In the genomic region with DNA sequence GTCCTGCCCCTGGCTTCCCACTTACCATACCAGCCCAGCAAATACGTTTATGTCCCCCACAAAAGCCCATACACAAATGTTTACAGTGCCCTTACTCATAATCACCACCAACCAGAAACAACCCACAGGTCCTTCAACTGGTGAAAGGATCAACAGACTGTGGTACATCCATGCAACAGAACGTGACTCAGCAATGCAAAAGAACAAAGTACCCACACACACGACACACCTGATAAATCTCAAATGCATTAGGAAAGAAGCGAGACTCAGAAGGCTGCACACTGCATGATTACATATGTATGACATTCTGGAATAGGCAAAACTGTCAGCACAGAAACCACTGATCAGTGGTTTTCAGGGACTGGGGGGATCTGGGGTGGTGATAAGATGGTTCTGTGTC, we compare ENCODE assay signal across 1 cellular context.
TF ChIP-seq lines count a peak whose summit lies in the region.

No MANE protein-coding gene starts in this region.

TF ChIP-seq in K562, 482 proteins besides CTCF, POLR2A, EP300 and RAD21 (continued from another document):
- TF ChIP-seq HINFP (tag; conservative IDR thresholded peaks at IDR 0.05; ENCODE audit: low read depth), result no peak
- no peak for TF ChIP-seq KLF13 (tag; IDR thresholded peaks at IDR 0.05; ENCODE audit: borderline replicate concordance, low read depth)
- peak; percentile 42; the same call in 1 of the 2 replicates for TF ChIP-seq NFE2 (IDR thresholded peaks at IDR 0.05; ENCODE audit: low read depth)
- TF ChIP-seq MAFG (tag; conservative IDR thresholded peaks at IDR 0.05), result peak; percentile 33; the same call in 1 of the 2 replicates
- TF ChIP-seq C11orf30 (IDR thresholded peaks at IDR 0.05; ENCODE audit: low read depth), result peak; percentile 35; the same call in 1 of the 2 replicates
- TF ChIP-seq JUND (IDR thresholded peaks at IDR 0.05; ENCODE audit: borderline replicate concordance, low read depth, low read length), result no peak
- no peak for TF ChIP-seq JUND (tag; IDR thresholded peaks at IDR 0.05; ENCODE audit: borderline replicate concordance, low read depth, low read length)
- TF ChIP-seq HOXB6 (CRISPR knock-in tag; IDR thresholded peaks at IDR 0.05; ENCODE audit: borderline replicate concordance), result no peak
- peak; percentile 36; the same call in 1 of the 2 replicates for TF ChIP-seq ZNF316 (IDR thresholded peaks at IDR 0.05)
- TF ChIP-seq FIP1L1 (IDR thresholded peaks at IDR 0.05; ENCODE audit: low read depth, low read length, poor library complexity, severe bottlenecking), result no peak
- TF ChIP-seq ZNF175 (CRISPR knock-in tag; IDR thresholded peaks at IDR 0.05; ENCODE audit: low read depth), result no peak
